ENCODE assay signal across 9 cellular contexts in genomic region chr9:19376931-19377330, GRCh38. TPM values are rescaled to one million over a fixed set of nuclear protein-coding genes. Genes with fewer than 3 reads are reported as not detected.
DNase-seq lines count a peak whose midpoint lies in the region; ATAC-seq and TF ChIP-seq lines count a peak whose summit lies in the region.
"Had no signal": no experiment of that assay in that cellular context is flagged by ENCODE, and none has a peak within 500 bp of the region (broad histone marks: within the 10 kb centered on the region; RNA-seq: fewer than 3 reads in every experiment).

No MANE protein-coding gene starts in this region.

- POLR2A ChIA-PET in A673 (lab: Charles Lee; ENCODE audit: low non-redundant PET), result no interaction called here
- POLR2A ChIA-PET in activated B cell treated with CpG ODN at 0.5 μM for 24 hours (lab: Charles Lee), result interaction anchor here (0.7 kb wide), 2 partner anchors 65 to 77 kb away, joined by 3 read pairs; no protein-coding TSS in a partner anchor

- CTCF ChIA-PET in A673 (lab: Charles Lee), result no interaction called here
- CTCF ChIA-PET in activated B cell treated with CpG ODN at 0.5 μM for 24 hours (lab: Charles Lee), result interaction anchor here (1.0 kb wide), 1 partner anchor 10 kb away, joined by 3 read pairs; no protein-coding TSS in a partner anchor

- no TSS peak for BruUV-seq in A673 (replicated peaks; lab: Mats Ljungman, UMichigan)

- peak overlapping the region; percentile 100 for H3K9ac ChIP-seq in iPS-20b (ENCODE audit: low read depth, low read length)

- no peaks in the 10 kb centered on the region for H3K4me1 ChIP-seq in A673 (ENCODE audit: insufficient read depth, low read length, poor library complexity, severe bottlenecking)
- peaks cover 8% of the 10 kb centered on the region; the same call in 1 of the 2 replicates for H3K4me1 ChIP-seq in iPS-20b (ENCODE audit: insufficient read depth, low read length)
- peaks cover 29% of the 10 kb centered on the region for H3K4me1 ChIP-seq in suprapubic skin

- no peaks in the 10 kb centered on the region for H3K27me3 Mint-ChIP-seq in activated B cell treated with CpG ODN at 0.5 μM for 24 hours

- no peak for TF ChIP-seq POLR2A in suprapubic skin (IDR thresholded peaks at IDR 0.05)

- H3K9me3 ChIP-seq in A673 (ENCODE audit: low read depth, low read length, poor library complexity, severe bottlenecking) (no peaks in the 10 kb centered on the region), iPS-20b (ENCODE audit: insufficient read depth, low read depth, low read length) (no peaks in the 10 kb centered on the region), suprapubic skin (no peaks in the 10 kb centered on the region)

- H3K27ac ChIP-seq in A673 (ENCODE audit: low read depth, low read length, poor library complexity, severe bottlenecking) (no peak overlapping the region), iPS-20b (ENCODE audit: low read length) (no peak overlapping the region), suprapubic skin (no peak overlapping the region)

- WGBS in suprapubic skin, result 58% methylated on average over 2 of the region's 2 CpGs

- TF ChIP-seq CTCF in A673 (conservative IDR thresholded peaks at IDR 0.05; ENCODE audit: low read depth, low read length) (no peak), GM12864 (IDR thresholded peaks at IDR 0.05; ENCODE audit: low read depth, low read length, missing control alignments) (no peak), activated B cell treated with CpG ODN at 0.5 μM for 24 hours (IDR thresholded peaks at IDR 0.05) (no peak), suprapubic skin (IDR thresholded peaks at IDR 0.05) (no peak)

- peaks cover 53% of the 10 kb centered on the region for H3K36me3 ChIP-seq in A673 (ENCODE audit: insufficient read depth, low read length, poor library complexity, severe bottlenecking)
- H3K36me3 ChIP-seq in iPS-20b (ENCODE audit: insufficient read depth, low read depth, low read length), result peaks cover 73% of the 10 kb centered on the region
- peaks cover 56% of the 10 kb centered on the region for H3K36me3 ChIP-seq in suprapubic skin

- H3K4me1 Mint-ChIP-seq in activated B cell treated with CpG ODN at 0.5 μM for 24 hours, result peaks cover 49% of the 10 kb centered on the region

- ATAC-seq in activated B cell treated with CpG ODN at 0.5 μM for 24 hours (ENCODE audit: low read depth) (no peak), GM21717 (IDR thresholded peaks at IDR 0.05; ENCODE audit: unreplicated experiment) (no peak)
- ATAC-seq in activated CD4-positive, CD25-positive, alpha-beta regulatory T cell treated with anti-CD3 and anti-CD28 coated beads, Interleukin-2, amount 50 U/mL, for 24 hours, result no peak

- peak overlapping the region; percentile 24 for H3K27ac Mint-ChIP-seq in activated B cell treated with CpG ODN at 0.5 μM for 24 hours

- peaks cover 79% of the 10 kb centered on the region for H3K36me3 Mint-ChIP-seq in activated B cell treated with CpG ODN at 0.5 μM for 24 hours (ENCODE audit: low read depth)

- intact Hi-C loops in A673 (cut with micrococcal nuclease; ENCODE audit: unreplicated experiment) (loop anchor here (10.0 kb wide), 1 partner anchor 272 kb away; the partner anchor contains the start of gene HAUS6), activated B cell treated with CpG ODN at 0.5 μM for 24 hours (cut with micrococcal nuclease) (loop anchor here (5.0 kb wide), 1 partner anchor 195 kb away; no protein-coding TSS in a partner anchor)

- H3K27me3 ChIP-seq in A673 (replicated peaks; ENCODE audit: insufficient read depth, low read depth, low read length, poor library complexity) (no peaks in the 10 kb centered on the region), iPS-20b (ENCODE audit: insufficient read depth, low read length) (no peaks in the 10 kb centered on the region), suprapubic skin (no peaks in the 10 kb centered on the region)

- TF ChIP-seq EP300 in suprapubic skin (IDR thresholded peaks at IDR 0.05), result no peak

- H3K9me3 Mint-ChIP-seq in activated B cell treated with CpG ODN at 0.5 μM for 24 hours, result no peaks in the 10 kb centered on the region

- H3K4me3 ChIP-seq in A673 (ENCODE audit: low read depth, low read length, poor library complexity, severe bottlenecking), result peak overlapping the region; percentile 77
- H3K4me3 ChIP-seq in GM12864 (ENCODE audit: low read depth, low read length), result peak overlapping the region; percentile 92; the same call in 1 of the 2 replicates
- H3K4me3 ChIP-seq in iPS-20b (ENCODE audit: low read length), result peak overlapping the region; percentile 99
- H3K4me3 ChIP-seq in suprapubic skin, result no peak overlapping the region

- H3K4me3 Mint-ChIP-seq in activated B cell treated with CpG ODN at 0.5 μM for 24 hours, result peak overlapping the region; percentile 21

- DNase-seq in A673 (ENCODE audit: low spot score) (no peak), GM12864 (ENCODE audit: low read depth) (no peak), activated B cell treated with CpG ODN at 0.5 μM for 24 hours (no peak), suprapubic skin (ENCODE audit: low spot score in 2 of 2) (no peak), SW480 (ENCODE audit: low spot score) (no peak)
- DNase-seq: NCI-H2081 treated with DMSO at 0.1 percent for 48 hours had no signal

RNA-seq across cellular contexts. Expression of gene RPS6, which starts 3.1 kb away (rescaled TPM):
- total RNA-seq in A673 (2021) (928 and 933 TPM in 2 replicates), activated B cell treated with CpG ODN at 0.5 μM for 24 hours (3,975 and 4,622 TPM in 2 replicates), suprapubic skin (1,000 to 10,000 TPM; 1,950 to 2,506 (median 2,250) TPM)

RNA-seq across cellular contexts. Expression of gene ACER2, which starts 31.9 kb away (rescaled TPM):
- total RNA-seq in A673 (2021), result 0.70 and 0.84 TPM in 2 replicates
- total RNA-seq in activated B cell treated with CpG ODN at 0.5 μM for 24 hours, result 1.4 and 2.0 TPM in 2 replicates
- total RNA-seq in suprapubic skin, result 10 to 100 TPM; 12.1 to 18.8 (median 14.8) TPM
